In the genomic region with DNA sequence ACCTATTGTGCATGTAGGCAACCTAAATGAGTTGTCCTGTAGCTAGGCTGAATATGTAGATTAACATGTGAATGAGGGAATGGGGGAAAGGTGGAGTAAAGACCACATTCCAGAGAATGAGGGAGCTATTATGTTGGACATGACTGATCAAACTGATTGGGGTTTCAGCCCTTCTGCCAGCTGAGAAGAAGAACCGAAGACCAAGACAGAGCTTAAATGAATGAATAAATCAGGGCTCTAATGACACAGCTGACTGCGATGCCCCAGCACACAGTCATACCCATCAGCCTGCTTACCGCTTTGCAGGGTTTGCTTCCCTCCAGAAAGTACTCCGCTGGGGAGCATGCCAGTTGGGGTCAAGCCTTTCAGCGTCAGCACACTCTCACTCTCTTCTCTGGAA, we compare ENCODE assay signal across 20 cellular contexts.
DNase-seq lines count a peak whose midpoint lies in the region; ATAC-seq, FAIRE-seq and TF ChIP-seq lines count a peak whose summit lies in the region.
"Had no signal": no experiment of that assay in that cellular context is flagged by ENCODE, and none has a peak within 500 bp of the region (broad histone marks: within the 10 kb centered on the region; RNA-seq: fewer than 3 reads in every experiment).

No MANE protein-coding gene starts in this region.

- TF ChIP-seq POLR2A in GM12891 (IDR thresholded peaks at IDR 0.05; ENCODE audit: low read depth, low read length): no peak

- no peaks in the 10 kb centered on the region for H3K9me3 Mint-ChIP-seq in endothelial cell (ENCODE audit: unreplicated experiment)
- H3K9me3 Mint-ChIP-seq: CD8-positive, alpha-beta memory T cell; T-cell had no signal

- peak overlapping the region; percentile 2 for H3K4me3 Mint-ChIP-seq in endothelial cell (ENCODE audit: unreplicated experiment)
- H3K4me3 Mint-ChIP-seq: CD8-positive, alpha-beta memory T cell; T-cell had no signal

- no peaks in the 10 kb centered on the region for H3K9me3 ChIP-seq in HUES6 (ENCODE audit: control insufficient read depth, insufficient read depth, low read depth, low read length)

- peaks cover 44% of the 10 kb centered on the region for H3K4me1 Mint-ChIP-seq in endothelial cell (ENCODE audit: unreplicated experiment)

- TF ChIP-seq CTCF in endothelial cell (IDR thresholded peaks at IDR 0.05; ENCODE audit: unreplicated experiment): no peak

- H3K27me3 ChIP-seq in HUES6 (ENCODE audit: control insufficient read depth, insufficient read depth, low read length): no peaks in the 10 kb centered on the region

- H3K36me3 Mint-ChIP-seq in endothelial cell (ENCODE audit: low read depth, unreplicated experiment): peaks cover 11% of the 10 kb centered on the region

- peak; percentile 9 for FAIRE-seq in GM12891 (lab: Jason Lieb, UNC)
- FAIRE-seq: HTR-8/SVneo had no signal

- H3K27ac ChIP-seq in HUES6 (ENCODE audit: low read depth, low read length): peak overlapping the region; percentile 77
- H3K27ac ChIP-seq: PC-9, RWPE1 had no signal

- no peak overlapping the region for H3K27ac Mint-ChIP-seq in endothelial cell (ENCODE audit: unreplicated experiment)
- H3K27ac Mint-ChIP-seq: T-cell had no signal

- H3K9ac ChIP-seq in HUES6 (ENCODE audit: low read length): no peak overlapping the region

- peaks cover 9% of the 10 kb centered on the region for H3K27me3 Mint-ChIP-seq in endothelial cell (ENCODE audit: unreplicated experiment)
- H3K27me3 Mint-ChIP-seq: CD8-positive, alpha-beta memory T cell; T-cell had no signal

- peak overlapping the region; percentile 7 for H3K4me3 ChIP-seq in HUES6 (ENCODE audit: low read depth, low read length)
- H3K4me3 ChIP-seq: PC-9 had no signal

- DNase-seq in GM12891 (ENCODE audit: insufficient read length, low spot score) (no peak), endothelial cell (ENCODE audit: low spot score) (no peak), iPS-NIHi7 (ENCODE audit: extremely low spot score) (peak; percentile 28), putamen (ENCODE audit: low spot score) (no peak), GF-D8 (lab: John Stamatoyannopoulos, UW) (no peak)
- DNase-seq: CD8-positive, alpha-beta memory T cell; DMS79; NCI-H1105; NCI-H1694 treated with DMSO at 0.1 percent for 48 hours; NCI-H510A; NCI-H774; PC-9; SIG-M5; T-cell had no signal

- ATAC-seq in GM18520 (IDR thresholded peaks at IDR 0.05; ENCODE audit: unreplicated experiment): no peak
- no peak for ATAC-seq in HG02588 (IDR thresholded peaks at IDR 0.05; ENCODE audit: unreplicated experiment)
- ATAC-seq: SK-N-SH treated with all-trans-retinoic acid at 6 μM for 48 hours, T-cell had no signal

- H3K36me3 ChIP-seq in HUES6 (ENCODE audit: control insufficient read depth, insufficient read depth, low read length): no peaks in the 10 kb centered on the region; the same call in 1 of the 2 replicates

- peaks cover 50% of the 10 kb centered on the region for H3K4me1 ChIP-seq in HUES6 (ENCODE audit: control insufficient read depth, insufficient read depth, low read length)

TF ChIP-seq in GM12891, 5 proteins besides CTCF, POLR2A, EP300 and RAD21:
- no peak for TF ChIP-seq POLR2AphosphoS5 (IDR thresholded peaks at IDR 0.05; ENCODE audit: low read depth, low read length)
